ENCODE assay signal across 8 cellular contexts in genomic region chr12:2034633-2035420, GRCh38. TPM values are rescaled to one million over a fixed set of nuclear protein-coding genes. Genes with fewer than 3 reads are reported as not detected.
DNase-seq lines count a peak whose midpoint lies in the region; ATAC-seq, FAIRE-seq and TF ChIP-seq lines count a peak whose summit lies in the region.

No MANE protein-coding gene starts in this region.

- H3K9me3 ChIP-seq in AG04450 (ENCODE audit: control insufficient read depth, insufficient read depth, low read length) (no peaks in the 10 kb centered on the region; the same call in 1 of the 2 replicates), OCI-LY3 (ENCODE audit: insufficient read depth, low read length) (no peaks in the 10 kb centered on the region), esophagus squamous epithelium (no peaks in the 10 kb centered on the region)

- POLR2A ChIA-PET in AG04450 (lab: Yijun Ruan, JAX): no interaction called here

- H3K4me3 Mint-ChIP-seq in activated T-cell treated with anti-CD3 and anti-CD28 coated beads, Interleukin-2, amount 50 U/mL, for 24 hours: peak overlapping the region; percentile 64

- peaks cover 15% of the 10 kb centered on the region for H3K4me1 Mint-ChIP-seq in activated T-cell treated with anti-CD3 and anti-CD28 coated beads, Interleukin-2, amount 50 U/mL, for 24 hours (ENCODE audit: low read depth)

- no peak overlapping the region for H3K27ac ChIP-seq in AG04450 (ENCODE audit: low read depth, low read length)
- no peak overlapping the region for H3K27ac ChIP-seq in OCI-LY3 (ENCODE audit: low read length)
- no peak overlapping the region for H3K27ac ChIP-seq in esophagus squamous epithelium

- intact Hi-C loops in esophagus squamous epithelium (cut with DNase I): loop anchor here (5.0 kb wide), 1 partner anchor 238 kb away; no protein-coding TSS in a partner anchor

- no peaks in the 10 kb centered on the region for H3K79me2 ChIP-seq in OCI-LY3 (ENCODE audit: low read length)

- DNase-seq in AG04450 (ENCODE audit: low read depth, low spot score): no peak
- peak; percentile 85 for DNase-seq in HTR-8/SVneo (ENCODE audit: insufficient read length, low spot score)
- DNase-seq in activated T-cell treated with anti-CD3 and anti-CD28 coated beads, Interleukin-2, amount 50 U/mL, for 24 hours: peak; percentile 93
- DNase-seq in esophagus squamous epithelium (lab: John Stamatoyannopoulos, UW): peak; percentile 34
- DNase-seq in myocyte (ENCODE audit: low read depth): peak; percentile 76
- peak; percentile 66 to 71 for DNase-seq in stimulated activated CD8-positive, alpha-beta memory T cell treated with anti-CD3 and anti-CD28 coated beads, Interleukin-7, amount 100 ng/mL, for 1 hour (ENCODE audit: low read depth in 2 of 2)

- no peaks in the 10 kb centered on the region for H4K20me1 ChIP-seq in OCI-LY3 (ENCODE audit: insufficient read depth, low read length)

- H3K4me2 ChIP-seq in OCI-LY3 (ENCODE audit: low read length): peak overlapping the region; percentile 100

- WGBS in esophagus squamous epithelium, 2 donors: 20 to 24% methylated on average over 22 to 33 of the region's 47 CpGs

- H3K9ac ChIP-seq in OCI-LY3 (ENCODE audit: low read length): peak overlapping the region; percentile 61

- peaks cover 32% of the 10 kb centered on the region for H3K27me3 ChIP-seq in AG04450 (ENCODE audit: control insufficient read depth, insufficient read depth, low read length)
- peaks cover 82% of the 10 kb centered on the region for H3K27me3 ChIP-seq in OCI-LY3 (ENCODE audit: low read depth, low read length)
- H3K27me3 ChIP-seq in esophagus squamous epithelium: peaks cover 0 to 35% (median 0%) of the 10 kb centered on the region in 4 donors

- H3K27me3 Mint-ChIP-seq in activated T-cell treated with anti-CD3 and anti-CD28 coated beads, Interleukin-2, amount 50 U/mL, for 24 hours: peaks cover 48% of the 10 kb centered on the region

- H3K9me3 Mint-ChIP-seq in activated T-cell treated with anti-CD3 and anti-CD28 coated beads, Interleukin-2, amount 50 U/mL, for 24 hours: no peaks in the 10 kb centered on the region

- H3K27ac Mint-ChIP-seq in activated T-cell treated with anti-CD3 and anti-CD28 coated beads, Interleukin-2, amount 50 U/mL, for 24 hours: no peak overlapping the region

- no peak for TF ChIP-seq POLR2A in esophagus squamous epithelium (IDR thresholded peaks at IDR 0.05)

- peak; percentile 79 for ATAC-seq in GM19043 (IDR thresholded peaks at IDR 0.05; ENCODE audit: low read depth, unreplicated experiment)

- peak; percentile 72 for TF ChIP-seq CTCF in AG04450 (IDR thresholded peaks at IDR 0.05; ENCODE audit: low read depth, low read length)
- TF ChIP-seq CTCF in OCI-LY3 (IDR thresholded peaks at IDR 0.05; ENCODE audit: low read depth, low read length): peak; percentile 78
- TF ChIP-seq CTCF in esophagus squamous epithelium (IDR thresholded peaks at IDR 0.05): peak; percentile 88 to 97 (median 93)

- H3K36me3 ChIP-seq in OCI-LY3 (replicated peaks; ENCODE audit: low read depth, low read length) (no peaks in the 10 kb centered on the region), esophagus squamous epithelium (no peaks in the 10 kb centered on the region)

- peak; percentile 64 for FAIRE-seq in HTR-8/SVneo (lab: Jason Lieb, UNC)

- CTCF ChIA-PET in AG04450 (lab: Charles Lee): interaction anchor here (0.6 to 2.3 kb wide), 24 partner anchors 9 to 637 kb away, joined by 3 to 11 read pairs (median 4); partner anchors contain the start of gene DCP1B

- H3K4me3 ChIP-seq in AG04450 (ENCODE audit: low read depth, low read length): peak overlapping the region; percentile 55
- H3K4me3 ChIP-seq in OCI-LY3 (ENCODE audit: low read length): peak overlapping the region; percentile 84
- peak overlapping the region in 3 of 4 donors; percentile 22 to 57 (median 31) for H3K4me3 ChIP-seq in esophagus squamous epithelium

- H3K4me1 ChIP-seq in OCI-LY3 (ENCODE audit: low read length) (peaks cover 10% of the 10 kb centered on the region), esophagus squamous epithelium (peaks cover 5 to 13% (median 12%) of the 10 kb centered on the region in 3 donors)

- peak overlapping the region; percentile 99 for H2AFZ ChIP-seq in OCI-LY3 (ENCODE audit: low read depth, low read length)

- H3K36me3 Mint-ChIP-seq in activated T-cell treated with anti-CD3 and anti-CD28 coated beads, Interleukin-2, amount 50 U/mL, for 24 hours (ENCODE audit: low read depth): no peaks in the 10 kb centered on the region

RNA-seq across cellular contexts. Expression of gene CACNA1C, which starts 18.0 kb away (rescaled TPM):
- polyA plus RNA-seq in AG04450 (2011; rRNA removed): 5.9 and 6.3 TPM in 2 replicates
- 24.1 and 27.9 TPM in 2 replicates for polyA minus RNA-seq in AG04450 (2011; rRNA and poly(A)+ RNA removed)
- total RNA-seq in esophagus squamous epithelium (10 to 100 TPM in 1 of 4 donors, 1 to 10 TPM in 3; 1.5 to 13.5 (median 2.1) TPM), myocyte (0.57 TPM in 1 of 2 replicates, not detected in the other)
- polyA plus RNA-seq in myocyte (2012): 3.6 TPM

RNA-seq across cellular contexts. Expression of gene DCP1B, which starts 30.6 kb away (rescaled TPM):
- 29.1 and 32.9 TPM in 2 replicates for polyA plus RNA-seq in AG04450 (2011; rRNA removed)
- polyA minus RNA-seq in AG04450 (2011; rRNA and poly(A)+ RNA removed): 32.7 and 35.1 TPM in 2 replicates
- total RNA-seq in esophagus squamous epithelium (10 to 100 TPM in 2 of 4 donors, 1 to 10 TPM in 2; 4.0 to 15.5 (median 10.8) TPM), myocyte (21.4 and 22.5 TPM in 2 replicates)
- 11.7 TPM for polyA plus RNA-seq in myocyte (2012)

Comparison
In these comparisons a context has a peak if more than half of its experiments do, and no peak if none do; other contexts are left out.
1. H3K4me3 ChIP-seq: peak in every context shown above with its lines; median percentile 84 in OCI-LY3; 55 in AG04450; 31 in esophagus squamous epithelium.